ENCODE assay signal across 1 cellular context in genomic region chrX:8037593-8038348, GRCh38.
TF ChIP-seq lines count a peak whose summit lies in the region.

No MANE protein-coding gene starts in this region.

TF ChIP-seq in H1, 55 proteins besides CTCF, POLR2A, EP300 and RAD21 (continued from another document):
- no peak for TF ChIP-seq CTBP2 (IDR thresholded peaks at IDR 0.05; ENCODE audit: borderline replicate concordance, insufficient read depth, insufficient read length, low read length)
- no peak for TF ChIP-seq SAP30 (IDR thresholded peaks at IDR 0.05; ENCODE audit: insufficient read depth, insufficient replicate concordance, low read length)
- TF ChIP-seq SP1 (IDR thresholded peaks at IDR 0.05; ENCODE audit: low read depth, low read length): no peak
- TF ChIP-seq, protein P1, sequence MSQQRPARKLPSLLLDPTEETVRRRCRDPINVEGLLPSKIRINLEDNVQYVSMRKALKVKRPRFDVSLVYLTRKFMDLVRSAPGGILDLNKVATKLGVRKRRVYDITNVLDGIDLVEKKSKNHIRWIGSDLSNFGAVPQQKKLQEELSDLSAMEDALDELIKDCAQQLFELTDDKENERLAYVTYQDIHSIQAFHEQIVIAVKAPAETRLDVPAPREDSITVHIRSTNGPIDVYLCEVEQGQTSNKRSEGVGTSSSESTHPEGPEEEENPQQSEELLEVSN (IDR thresholded peaks at IDR 0.05): no peak
- TF ChIP-seq SIX5 (IDR thresholded peaks at IDR 0.05; ENCODE audit: low read depth, low read length): no peak
- no peak for TF ChIP-seq RNF2 (IDR thresholded peaks at IDR 0.05; ENCODE audit: borderline replicate concordance, low read depth, low read length, missing control alignments, poor library complexity, severe bottlenecking)
- TF ChIP-seq SP2 (IDR thresholded peaks at IDR 0.05; ENCODE audit: low read length): no peak
- TF ChIP-seq JUN (IDR thresholded peaks at IDR 0.05; ENCODE audit: low read depth, low read length): no peak
- no peak for TF ChIP-seq RFX5 (IDR thresholded peaks at IDR 0.05; ENCODE audit: borderline replicate concordance, low read depth, low read length)
